Comparison of ENCODE assay signal across 8 cellular contexts in genomic region chr1:233518344-233518743, GRCh38.
DNase-seq lines count a peak whose midpoint lies in the region; ATAC-seq and TF ChIP-seq lines count a peak whose summit lies in the region.

No MANE protein-coding gene starts in this region.

- no TSS peak for BruUV-seq in HCT116 (replicated peaks; lab: Mats Ljungman, UMichigan)

- intact Hi-C loops in HCT116 (cut with micrococcal nuclease) (loop anchor here (1.0 to 10.0 kb wide), 2 partner anchors 214 to 273 kb away; no protein-coding TSS in a partner anchor), stomach (cut with DNase I; ENCODE audit: low total_unique reads) (no loop called here)

- H3K4me1 ChIP-seq in HCT116 (ENCODE audit: control insufficient read depth in 1 of 2, insufficient read depth in 2 of 2, low read length in 2 of 2), result peaks cover 4 to 24% of the 10 kb centered on the region in 2 experiments; a peak in 2 of 4 replicates
- no peaks in the 10 kb centered on the region for H3K4me1 ChIP-seq in stomach

- no peaks in the 10 kb centered on the region for H3K27me3 ChIP-seq in HCT116 (ENCODE audit: insufficient read depth, low read length)
- no peaks in the 10 kb centered on the region for H3K27me3 ChIP-seq in stomach

- peak overlapping the region; percentile 69 for H3K4me2 ChIP-seq in HCT116 (ENCODE audit: low read length)

- POLR2A ChIA-PET in HCT116 (lab: Charles Lee), result interaction anchor here (1.3 kb wide), 1 partner anchor 10 kb away, joined by 5 read pairs; no protein-coding TSS in a partner anchor

- H3K36me3 ChIP-seq in HCT116 (ENCODE audit: control insufficient read depth in 1 of 2, insufficient read depth in 2 of 2, low read length in 2 of 2), result no peaks in the 10 kb centered on the region
- no peaks in the 10 kb centered on the region for H3K36me3 ChIP-seq in stomach

- no peaks in the 10 kb centered on the region for H3K9me2 ChIP-seq in HCT116 (ENCODE audit: insufficient read depth)

- TF ChIP-seq CTCF in HCT116 (IDR thresholded peaks at IDR 0.05 in 2 of 3, conservative IDR thresholded peaks at IDR 0.05 in 1 of 3; ENCODE audit: borderline replicate concordance in 1 of 3, insufficient read depth in 1 of 3, low read depth in 2 of 3, low read length in 2 of 3) (peak; percentile 86 to 93 (median 90)), foreskin fibroblast (IDR thresholded peaks at IDR 0.05; ENCODE audit: low read depth, low read length) (peak; percentile 40), stomach (IDR thresholded peaks at IDR 0.05) (peak in 4 of 7 experiments; percentile 6 to 41 (median 18))

- DNase-seq in DMS 273 (lab: John Stamatoyannopoulos, UW; ENCODE audit: unreplicated experiment) (peak; percentile 83), HCT116 (ENCODE audit: low read depth, low spot score) (peak; percentile 65), SIG-M5 (lab: John Stamatoyannopoulos, UW) (peak; percentile 10), foreskin fibroblast (no peak), stomach (peak; percentile 42), DMS153 treated with DMSO at 0.1 percent for 48 hours (lab: John Stamatoyannopoulos, UW; ENCODE audit: unreplicated experiment) (no peak)
- no peak for DNase-seq in activated CD8-positive, alpha-beta memory T cell treated with anti-CD3 and anti-CD28 coated beads for 24 hours

- peak; percentile 78 for ATAC-seq in HCT116
- no peak for ATAC-seq in GM21360 (IDR thresholded peaks at IDR 0.05; ENCODE audit: unreplicated experiment)

- H2AFZ ChIP-seq in HCT116 (ENCODE audit: low read depth, low read length, poor library complexity, severe bottlenecking), result peak overlapping the region; percentile 87

- peak; percentile 40 for TF ChIP-seq POLR2A in HCT116 (IDR thresholded peaks at IDR 0.05; ENCODE audit: borderline replicate concordance, extremely low read depth, insufficient read depth, insufficient read length)
- TF ChIP-seq POLR2A in stomach (IDR thresholded peaks at IDR 0.05), result no peak

- H3K4me3 ChIP-seq in HCT116 (replicated peaks in 1 of 2; ENCODE audit: low read depth in 1 of 2, low read length in 2 of 2), result peak overlapping the region; percentile 8 to 32; a peak in 1 of 4 replicates
- H3K4me3 ChIP-seq in foreskin fibroblast (ENCODE audit: low read depth in 1 of 2, low read length in 2 of 2), result no peak overlapping the region
- no peak overlapping the region for H3K4me3 ChIP-seq in stomach

- H4K20me1 ChIP-seq in HCT116 (ENCODE audit: insufficient read depth), result no peaks in the 10 kb centered on the region

- peak; percentile 82 for TF ChIP-seq RAD21 in HCT116 (IDR thresholded peaks at IDR 0.05; ENCODE audit: low read depth)

- no peaks in the 10 kb centered on the region for H3K9me3 ChIP-seq in HCT116 (ENCODE audit: control insufficient read depth in 1 of 2, insufficient read depth in 1 of 2, low read depth in 1 of 2, low read length in 2 of 2)
- H3K9me3 ChIP-seq in stomach, result no peaks in the 10 kb centered on the region

- no peaks in the 10 kb centered on the region for H3K79me2 ChIP-seq in HCT116 (ENCODE audit: insufficient read depth, low read length)

- 57 to 63% (median 61%) methylated on average over 3 of the region's 3 CpGs for WGBS in stomach, 5 donors

- TF ChIP-seq EP300 in stomach (IDR thresholded peaks at IDR 0.05), result no peak

- no peak overlapping the region for H3K9ac ChIP-seq in HCT116 (ENCODE audit: low read length)

- RAD21 ChIA-PET in HCT116 (lab: Charles Lee; ENCODE audit: low non-redundant PET in 1 of 2, low total read pairs in 2 of 2, uncharacterized antibody in 2 of 2, unreplicated experiment in 2 of 2), result interaction anchor here (0.7 to 1.6 kb wide), 2 partner anchors 77 to 273 kb away, joined by 3 to 8 read pairs; no protein-coding TSS in a partner anchor

- H3K27ac ChIP-seq in HCT116 (ENCODE audit: low read depth, low read length) (no peak overlapping the region), stomach (no peak overlapping the region)

- CTCF ChIA-PET in HCT116 (lab: Charles Lee), result interaction anchor here (0.6 to 3.9 kb wide), 16 partner anchors 9 to 689 kb away, joined by 3 to 16 read pairs (median 6); no protein-coding TSS in a partner anchor

TF ChIP-seq in HCT116, 20 proteins besides CTCF, POLR2A, EP300 and RAD21:
- TF ChIP-seq YY1 (IDR thresholded peaks at IDR 0.05; ENCODE audit: extremely low read depth, insufficient replicate concordance, low read depth, low read length) (no peak), CBX3 (IDR thresholded peaks at IDR 0.05; ENCODE audit: low read depth) (peak; percentile 79), POLR2AphosphoS5 (IDR thresholded peaks at IDR 0.05; ENCODE audit: low read depth, low read length) (peak; percentile 64), FOSL1 (IDR thresholded peaks at IDR 0.05; ENCODE audit: low read depth) (no peak), TCF7L2 (IDR thresholded peaks at IDR 0.05; ENCODE audit: borderline replicate concordance, extremely low read depth, insufficient read depth, insufficient read length) (no peak), SP1 (IDR thresholded peaks at IDR 0.05; ENCODE audit: low read depth) (no peak), CEBPB (IDR thresholded peaks at IDR 0.05; ENCODE audit: low read depth) (no peak), SRF (IDR thresholded peaks at IDR 0.05; ENCODE audit: low read depth) (no peak), ELF1 (IDR thresholded peaks at IDR 0.05; ENCODE audit: borderline replicate concordance, low read depth) (peak; percentile 94), EZH2phosphoT487 (IDR thresholded peaks at IDR 0.05; ENCODE audit: borderline replicate concordance) (no peak), ZNF274 (IDR thresholded peaks at IDR 0.05; ENCODE audit: low read depth, low read length) (no peak), JUND (IDR thresholded peaks at IDR 0.05) (no peak; the same call in 1 of the 2 replicates), EZH2 (IDR thresholded peaks at IDR 0.05) (no peak), SIN3A (IDR thresholded peaks at IDR 0.05; ENCODE audit: low read depth) (no peak), EGR1 (IDR thresholded peaks at IDR 0.05; ENCODE audit: low read depth) (no peak), ZFX (IDR thresholded peaks at IDR 0.05) (no peak), ATF3 (IDR thresholded peaks at IDR 0.05) (no peak)
- TF ChIP-seq, protein P1, sequence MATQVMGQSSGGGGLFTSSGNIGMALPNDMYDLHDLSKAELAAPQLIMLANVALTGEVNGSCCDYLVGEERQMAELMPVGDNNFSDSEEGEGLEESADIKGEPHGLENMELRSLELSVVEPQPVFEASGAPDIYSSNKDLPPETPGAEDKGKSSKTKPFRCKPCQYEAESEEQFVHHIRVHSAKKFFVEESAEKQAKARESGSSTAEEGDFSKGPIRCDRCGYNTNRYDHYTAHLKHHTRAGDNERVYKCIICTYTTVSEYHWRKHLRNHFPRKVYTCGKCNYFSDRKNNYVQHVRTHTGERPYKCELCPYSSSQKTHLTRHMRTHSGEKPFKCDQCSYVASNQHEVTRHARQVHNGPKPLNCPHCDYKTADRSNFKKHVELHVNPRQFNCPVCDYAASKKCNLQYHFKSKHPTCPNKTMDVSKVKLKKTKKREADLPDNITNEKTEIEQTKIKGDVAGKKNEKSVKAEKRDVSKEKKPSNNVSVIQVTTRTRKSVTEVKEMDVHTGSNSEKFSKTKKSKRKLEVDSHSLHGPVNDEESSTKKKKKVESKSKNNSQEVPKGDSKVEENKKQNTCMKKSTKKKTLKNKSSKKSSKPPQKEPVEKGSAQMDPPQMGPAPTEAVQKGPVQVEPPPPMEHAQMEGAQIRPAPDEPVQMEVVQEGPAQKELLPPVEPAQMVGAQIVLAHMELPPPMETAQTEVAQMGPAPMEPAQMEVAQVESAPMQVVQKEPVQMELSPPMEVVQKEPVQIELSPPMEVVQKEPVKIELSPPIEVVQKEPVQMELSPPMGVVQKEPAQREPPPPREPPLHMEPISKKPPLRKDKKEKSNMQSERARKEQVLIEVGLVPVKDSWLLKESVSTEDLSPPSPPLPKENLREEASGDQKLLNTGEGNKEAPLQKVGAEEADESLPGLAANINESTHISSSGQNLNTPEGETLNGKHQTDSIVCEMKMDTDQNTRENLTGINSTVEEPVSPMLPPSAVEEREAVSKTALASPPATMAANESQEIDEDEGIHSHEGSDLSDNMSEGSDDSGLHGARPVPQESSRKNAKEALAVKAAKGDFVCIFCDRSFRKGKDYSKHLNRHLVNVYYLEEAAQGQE (IDR thresholded peaks at IDR 0.05; ENCODE audit: low read depth), result no peak
- TF ChIP-seq, protein P2, sequence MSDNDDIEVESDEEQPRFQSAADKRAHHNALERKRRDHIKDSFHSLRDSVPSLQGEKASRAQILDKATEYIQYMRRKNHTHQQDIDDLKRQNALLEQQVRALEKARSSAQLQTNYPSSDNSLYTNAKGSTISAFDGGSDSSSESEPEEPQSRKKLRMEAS (IDR thresholded peaks at IDR 0.05), result 0 out of 2 replicates have a peak, but pooled peaks have one; percentile 13
- TF ChIP-seq, protein P3, sequence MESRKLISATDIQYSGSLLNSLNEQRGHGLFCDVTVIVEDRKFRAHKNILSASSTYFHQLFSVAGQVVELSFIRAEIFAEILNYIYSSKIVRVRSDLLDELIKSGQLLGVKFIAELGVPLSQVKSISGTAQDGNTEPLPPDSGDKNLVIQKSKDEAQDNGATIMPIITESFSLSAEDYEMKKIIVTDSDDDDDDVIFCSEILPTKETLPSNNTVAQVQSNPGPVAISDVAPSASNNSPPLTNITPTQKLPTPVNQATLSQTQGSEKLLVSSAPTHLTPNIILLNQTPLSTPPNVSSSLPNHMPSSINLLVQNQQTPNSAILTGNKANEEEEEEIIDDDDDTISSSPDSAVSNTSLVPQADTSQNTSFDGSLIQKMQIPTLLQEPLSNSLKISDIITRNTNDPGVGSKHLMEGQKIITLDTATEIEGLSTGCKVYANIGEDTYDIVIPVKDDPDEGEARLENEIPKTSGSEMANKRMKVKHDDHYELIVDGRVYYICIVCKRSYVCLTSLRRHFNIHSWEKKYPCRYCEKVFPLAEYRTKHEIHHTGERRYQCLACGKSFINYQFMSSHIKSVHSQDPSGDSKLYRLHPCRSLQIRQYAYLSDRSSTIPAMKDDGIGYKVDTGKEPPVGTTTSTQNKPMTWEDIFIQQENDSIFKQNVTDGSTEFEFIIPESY (IDR thresholded peaks at IDR 0.05; ENCODE audit: extremely low read depth, insufficient replicate concordance, low read length), result no peak

Comparison
In these comparisons a context has a peak if more than half of its experiments do, and no peak if none do; other contexts are left out.
1. DNase-seq: peak in DMS 273 (single experiment), HCT116 (single experiment), SIG-M5 (single experiment) and stomach (single experiment); none in foreskin fibroblast (0 of 2), DMS153 treated with DMSO at 0.1 percent for 48 hours (single experiment) and activated CD8-positive, alpha-beta memory T cell treated with anti-CD3 and anti-CD28 coated beads for 24 hours (single experiment).
2. H3K4me3 ChIP-seq: peak in HCT116 (2 of 2); none in foreskin fibroblast (0 of 2) and stomach (0 of 4).
3. CTCF ChIP-seq: peak in every context shown above with its lines; median percentile 90 in HCT116; 40 in foreskin fibroblast; 18 in stomach.